1 cellular context compared by ENCODE assay signal in genomic region chr4:6902318-6903042, GRCh38.
TF ChIP-seq lines count a peak whose summit lies in the region.

No MANE protein-coding gene starts in this region.

TF ChIP-seq in HepG2, 621 proteins besides CTCF, POLR2A, EP300 and RAD21 (continued from another document):
- no peak for TF ChIP-seq ZNF280D (CRISPR knock-in tag; IDR thresholded peaks at IDR 0.05)
- TF ChIP-seq NFE2L1 (CRISPR knock-in tag; IDR thresholded peaks at IDR 0.05; ENCODE audit: borderline replicate concordance) = no peak
- peak; percentile 12; the same call in 1 of the 2 replicates for TF ChIP-seq GABPB1 (CRISPR knock-in tag; IDR thresholded peaks at IDR 0.05)
- no peak for TF ChIP-seq ZFP37 (CRISPR knock-in tag; IDR thresholded peaks at IDR 0.05; ENCODE audit: borderline replicate concordance)
- TF ChIP-seq ZMYM2 (CRISPR knock-in tag; IDR thresholded peaks at IDR 0.05) = peak; percentile 74; the same call in 1 of the 2 replicates
- peak; percentile 95; the same call in 1 of the 2 replicates for TF ChIP-seq ZBTB4 (CRISPR knock-in tag; IDR thresholded peaks at IDR 0.05; ENCODE audit: borderline replicate concordance)
- no peak for TF ChIP-seq SMAD1 (CRISPR knock-in tag; IDR thresholded peaks at IDR 0.05; ENCODE audit: borderline replicate concordance, low read depth)
- no peak for TF ChIP-seq HBP1 (CRISPR knock-in tag; IDR thresholded peaks at IDR 0.05; ENCODE audit: low read depth)
